Comparison of ENCODE assay signal across 8 cellular contexts in genomic region chr2:74843371-74844298, GRCh38. TPM values are rescaled to one million over a fixed set of nuclear protein-coding genes. Genes with fewer than 3 reads are reported as not detected.
DNase-seq lines count a peak whose midpoint lies in the region; ATAC-seq and TF ChIP-seq lines count a peak whose summit lies in the region.

No MANE protein-coding gene starts in this region.

- peaks cover 56% of the 10 kb centered on the region for H3F3A ChIP-seq in PC-9 (ENCODE audit: insufficient read depth, low read depth)

- H3K36me3 ChIP-seq in PC-9 (ENCODE audit: low read depth): no peaks in the 10 kb centered on the region

- H4K20me1 ChIP-seq in PC-9 (ENCODE audit: insufficient read depth): no peaks in the 10 kb centered on the region

- 0 out of 2 replicates have a peak overlapping the region, but pooled peaks have one; percentile 12 for H3K4me3 ChIP-seq in PC-9
- peak overlapping the region in 1 of 2 donors; percentile 18 for H3K4me3 ChIP-seq in cardiac fibroblast (replicated peaks in 1 of 2; ENCODE audit: low read depth in 2 of 2, low read length in 2 of 2)

- peak; percentile 23 for DNase-seq in activated naive CD4-positive, alpha-beta T cell treated with Interleukin-2 at 50 U/mL for 16 hours
- no peak for DNase-seq in activated naive CD4-positive, alpha-beta T cell (lab: John Stamatoyannopoulos, UW)
- peak in 1 of 2 experiments; percentile 82 for DNase-seq in PC-9
- DNase-seq in cardiac fibroblast (ENCODE audit: low read depth in 2 of 2): peak; percentile 91 to 92
- DNase-seq in NCI-H128 (lab: John Stamatoyannopoulos, UW; ENCODE audit: unreplicated experiment): no peak
- no peak for DNase-seq in NCI-H510A treated with DMSO at 0.1 percent for 48 hours (lab: John Stamatoyannopoulos, UW)

- H3K27ac Mint-ChIP-seq in nephron: peak overlapping the region in 2 of 3 experiments; percentile 9 to 17

- CTCF ChIA-PET in PC-9 (lab: Charles Lee): no interaction called here

- no peaks in the 10 kb centered on the region for H3K9me2 ChIP-seq in PC-9 (ENCODE audit: insufficient read depth)

- intact Hi-C loops in PC-9 (cut with micrococcal nuclease; ENCODE audit: unreplicated experiment): loop anchor here (10.0 kb wide), 1 partner anchor 339 kb away; the partner anchor contains the start of gene PCGF1

- POLR2A ChIA-PET in PC-9 (lab: Charles Lee; ENCODE audit: unreplicated experiment): no interaction called here

- peaks cover 76% of the 10 kb centered on the region for H3K4me1 ChIP-seq in PC-9 (replicated peaks; ENCODE audit: insufficient read depth)

- no peak overlapping the region for H2AFZ ChIP-seq in PC-9

- H3K9me3 Mint-ChIP-seq in nephron: no peaks in the 10 kb centered on the region

- H3K4me2 ChIP-seq in PC-9: peak overlapping the region; percentile 81

- no peaks in the 10 kb centered on the region for H3K27me3 ChIP-seq in PC-9 (ENCODE audit: insufficient read depth, low read depth)

- peak overlapping the region; percentile 98 for H3K27ac ChIP-seq in PC-9

- no peaks in the 10 kb centered on the region for H3K36me3 Mint-ChIP-seq in nephron (ENCODE audit: low read depth)

- H3K4me3 Mint-ChIP-seq in nephron: no peak overlapping the region

- H3K27me3 Mint-ChIP-seq in nephron (ENCODE audit: low read depth): no peaks in the 10 kb centered on the region

- peaks cover 22% of the 10 kb centered on the region for H3K4me1 Mint-ChIP-seq in nephron

- no peak for TF ChIP-seq CTCF in PC-9 (conservative IDR thresholded peaks at IDR 0.05)
- TF ChIP-seq CTCF in cardiac fibroblast (IDR thresholded peaks at IDR 0.05; ENCODE audit: low read depth, low read length): no peak
- no peak for TF ChIP-seq CTCF in nephron (IDR thresholded peaks at IDR 0.05; ENCODE audit: unreplicated experiment in 3 of 3)

- no TSS peak for BruUV-seq in PC-9 (replicated peaks; lab: Mats Ljungman, UMichigan)

- peak; percentile 78 for ATAC-seq in HG02852 (IDR thresholded peaks at IDR 0.05; ENCODE audit: unreplicated experiment)

- peaks cover 90% of the 10 kb centered on the region for H3K79me2 ChIP-seq in PC-9 (ENCODE audit: low read depth)

- no peaks in the 10 kb centered on the region for H3K9me3 ChIP-seq in PC-9 (ENCODE audit: insufficient read depth, low read depth)

RNA-seq across cellular contexts. Expression of gene HK2, which starts 9.7 kb away (rescaled TPM):
- total RNA-seq in PC-9 (2021): 7.8 and 13.5 TPM in 2 replicates

Comparison
In these comparisons a context has a peak if more than half of its experiments do, and no peak if none do; other contexts are left out.
1. DNase-seq: peak in activated naive CD4-positive, alpha-beta T cell treated with Interleukin-2 at 50 U/mL for 16 hours (single experiment) and cardiac fibroblast (2 of 2); none in activated naive CD4-positive, alpha-beta T cell (0 of 4), NCI-H128 (single experiment) and NCI-H510A treated with DMSO at 0.1 percent for 48 hours (single experiment).